Comparison of ENCODE assay signal across 9 cellular contexts in genomic region chr7:27198138-27198841, GRCh38. TPM values are rescaled to one million over a fixed set of nuclear protein-coding genes. Genes with fewer than 3 reads are reported as not detected.
A peak's percentile ranks its signal among the peaks of the same experiment; 100 is the strongest.
DNase-seq lines count a peak whose midpoint lies in the region; ATAC-seq and TF ChIP-seq lines count a peak whose summit lies in the region.
"Had no signal": no experiment of that assay in that cellular context is flagged by ENCODE, and none has a peak within 500 bp of the region (broad histone marks: within the 10 kb centered on the region; RNA-seq: fewer than 3 reads in every experiment).

No MANE protein-coding gene starts in this region.

- DNase-seq in activated CD8-positive, alpha-beta T cell treated with anti-CD3 and anti-CD28 coated beads, Interleukin-2, amount 10 ng/mL, durations not matched to agents 7 days and 5 days = no peak
- DNase-seq in activated CD8-positive, alpha-beta T cell treated with anti-CD3 and anti-CD28 coated beads for 36 hours = no peak
- peak; percentile 19 for DNase-seq in RKO (ENCODE audit: low spot score)
- peak; percentile 60 for DNase-seq in islet precursor cell
- DNase-seq in stimulated activated effector memory CD8-positive, alpha-beta T cell treated with anti-CD3 and anti-CD28 coated beads, Interleukin-12 subunit alpha, Interleukin-12 subunit beta, amount 100 ng/mL, for 72 hours (ENCODE audit: low spot score in 2 of 2) = no peak
- no peak for DNase-seq in cerebellar cortex (ENCODE audit: low spot score)

- H3K4me1 Mint-ChIP-seq in activated CD8-positive, alpha-beta T cell treated with anti-CD3 and anti-CD28 coated beads, Interleukin-2, amount 10 ng/mL, durations not matched to agents 7 days and 5 days (ENCODE audit: low read depth) = peaks cover 30% of the 10 kb centered on the region
- peaks cover 33% of the 10 kb centered on the region for H3K4me1 Mint-ChIP-seq in activated CD8-positive, alpha-beta T cell treated with anti-CD3 and anti-CD28 coated beads for 36 hours (ENCODE audit: low read depth)
- H3K4me1 Mint-ChIP-seq in stimulated activated effector memory CD8-positive, alpha-beta T cell treated with anti-CD3 and anti-CD28 coated beads, Interleukin-12 subunit alpha, Interleukin-12 subunit beta, amount 100 ng/mL, for 72 hours = peaks cover 34% of the 10 kb centered on the region

- peaks cover 80% of the 10 kb centered on the region for H3K27me3 Mint-ChIP-seq in activated CD8-positive, alpha-beta T cell treated with anti-CD3 and anti-CD28 coated beads, Interleukin-2, amount 10 ng/mL, durations not matched to agents 7 days and 5 days (ENCODE audit: low read depth)
- peaks cover 81% of the 10 kb centered on the region for H3K27me3 Mint-ChIP-seq in activated CD8-positive, alpha-beta T cell treated with anti-CD3 and anti-CD28 coated beads for 36 hours

- H3K27ac Mint-ChIP-seq in activated CD8-positive, alpha-beta T cell treated with anti-CD3 and anti-CD28 coated beads, Interleukin-2, amount 10 ng/mL, durations not matched to agents 7 days and 5 days = no peak overlapping the region
- no peak overlapping the region for H3K27ac Mint-ChIP-seq in activated CD8-positive, alpha-beta T cell treated with anti-CD3 and anti-CD28 coated beads for 36 hours
- H3K27ac Mint-ChIP-seq in stimulated activated effector memory CD8-positive, alpha-beta T cell treated with anti-CD3 and anti-CD28 coated beads, Interleukin-12 subunit alpha, Interleukin-12 subunit beta, amount 100 ng/mL, for 72 hours = no peak overlapping the region

- intact Hi-C loops in activated CD8-positive, alpha-beta T cell treated with anti-CD3 and anti-CD28 coated beads for 36 hours (cut with micrococcal nuclease) = loop anchor here (5.0 kb wide), 3 partner anchors 41 to 584 kb away; partner anchors contain the start of gene HOXA7

- no peak for ATAC-seq in activated CD8-positive, alpha-beta T cell treated with anti-CD3 and anti-CD28 coated beads, Interleukin-2, amount 10 ng/mL, durations not matched to agents 7 days and 5 days
- no peak for ATAC-seq in activated CD8-positive, alpha-beta T cell treated with anti-CD3 and anti-CD28 coated beads for 36 hours
- no peak for ATAC-seq in stimulated activated effector memory CD8-positive, alpha-beta T cell treated with anti-CD3 and anti-CD28 coated beads, Interleukin-12 subunit alpha, Interleukin-12 subunit beta, amount 100 ng/mL, for 72 hours
- no peak for ATAC-seq in GM21723 (IDR thresholded peaks at IDR 0.05; ENCODE audit: unreplicated experiment)
- ATAC-seq in GM21619 (IDR thresholded peaks at IDR 0.05; ENCODE audit: unreplicated experiment) = no peak
- ATAC-seq: activated naive CD4-positive, alpha-beta T cell treated with anti-CD3 and anti-CD28 coated beads, Interleukin-2, amount 50 U/mL, for 72 hours had no signal

- H3K36me3 Mint-ChIP-seq in activated CD8-positive, alpha-beta T cell treated with anti-CD3 and anti-CD28 coated beads, Interleukin-2, amount 10 ng/mL, durations not matched to agents 7 days and 5 days (ENCODE audit: low read depth) = no peaks in the 10 kb centered on the region
- H3K36me3 Mint-ChIP-seq in activated CD8-positive, alpha-beta T cell treated with anti-CD3 and anti-CD28 coated beads for 36 hours (ENCODE audit: low read depth) = no peaks in the 10 kb centered on the region
- H3K36me3 Mint-ChIP-seq in stimulated activated effector memory CD8-positive, alpha-beta T cell treated with anti-CD3 and anti-CD28 coated beads, Interleukin-12 subunit alpha, Interleukin-12 subunit beta, amount 100 ng/mL, for 72 hours = no peaks in the 10 kb centered on the region

- POLR2A ChIA-PET in activated CD8-positive, alpha-beta T cell treated with anti-CD3 and anti-CD28 coated beads, Interleukin-2, amount 10 ng/mL, durations not matched to agents 7 days and 5 days (lab: Charles Lee) = interaction anchor here (0.8 kb wide), 1 partner anchor 11 kb away, joined by 3 read pairs; no protein-coding TSS in a partner anchor
- POLR2A ChIA-PET in activated CD8-positive, alpha-beta T cell treated with anti-CD3 and anti-CD28 coated beads for 36 hours (lab: Charles Lee) = interaction anchor here (1.4 kb wide), 1 partner anchor 13 kb away, joined by 5 read pairs; the partner anchor contains the start of gene HOXA11

- H3K9me3 Mint-ChIP-seq in activated CD8-positive, alpha-beta T cell treated with anti-CD3 and anti-CD28 coated beads, Interleukin-2, amount 10 ng/mL, durations not matched to agents 7 days and 5 days (ENCODE audit: insufficient read depth) = no peaks in the 10 kb centered on the region
- H3K9me3 Mint-ChIP-seq in activated CD8-positive, alpha-beta T cell treated with anti-CD3 and anti-CD28 coated beads for 36 hours = no peaks in the 10 kb centered on the region
- H3K9me3 Mint-ChIP-seq in stimulated activated effector memory CD8-positive, alpha-beta T cell treated with anti-CD3 and anti-CD28 coated beads, Interleukin-12 subunit alpha, Interleukin-12 subunit beta, amount 100 ng/mL, for 72 hours = no peaks in the 10 kb centered on the region
- H3K9me3 Mint-ChIP-seq: activated naive CD4-positive, alpha-beta T cell treated with anti-CD3 and anti-CD28 coated beads, Interleukin-2, amount 50 U/mL, for 72 hours had no signal

- H3K4me3 Mint-ChIP-seq in activated CD8-positive, alpha-beta T cell treated with anti-CD3 and anti-CD28 coated beads, Interleukin-2, amount 10 ng/mL, durations not matched to agents 7 days and 5 days = peak overlapping the region; percentile 2
- no peak overlapping the region for H3K4me3 Mint-ChIP-seq in activated CD8-positive, alpha-beta T cell treated with anti-CD3 and anti-CD28 coated beads for 36 hours
- peak overlapping the region; percentile 72 for H3K4me3 Mint-ChIP-seq in stimulated activated effector memory CD8-positive, alpha-beta T cell treated with anti-CD3 and anti-CD28 coated beads, Interleukin-12 subunit alpha, Interleukin-12 subunit beta, amount 100 ng/mL, for 72 hours

- TF ChIP-seq CTCF in activated CD8-positive, alpha-beta T cell treated with anti-CD3 and anti-CD28 coated beads for 36 hours (IDR thresholded peaks at IDR 0.05) = no peak

- CTCF ChIA-PET in activated CD8-positive, alpha-beta T cell treated with anti-CD3 and anti-CD28 coated beads, Interleukin-2, amount 10 ng/mL, durations not matched to agents 7 days and 5 days (lab: Charles Lee) = interaction anchor here (1.0 to 2.0 kb wide), 4 partner anchors 13 to 37 kb away, joined by 3 to 6 read pairs (median 4); partner anchors contain the start of gene HOXA11
- CTCF ChIA-PET in activated CD8-positive, alpha-beta T cell treated with anti-CD3 and anti-CD28 coated beads for 36 hours (lab: Charles Lee) = interaction anchor here (0.9 to 2.8 kb wide), 12 partner anchors 8 to 896 kb away, joined by 3 to 8 read pairs (median 4); partner anchors contain the start of gene EVX1

RNA-seq across cellular contexts. Expression of gene HOXA13, which starts 1.6 kb away (rescaled TPM):
- total RNA-seq in activated CD8-positive, alpha-beta T cell treated with anti-CD3 and anti-CD28 coated beads, Interleukin-2, amount 10 ng/mL, durations not matched to agents 7 days and 5 days = not detected
- not detected for total RNA-seq in activated CD8-positive, alpha-beta T cell treated with anti-CD3 and anti-CD28 coated beads for 36 hours
- total RNA-seq: activated naive CD4-positive, alpha-beta T cell treated with anti-CD3 and anti-CD28 coated beads, Interleukin-2, amount 50 U/mL, for 72 hours had no signal

RNA-seq across cellular contexts. Expression of gene HOXA11, which starts 13.3 kb away (rescaled TPM):
- not detected for total RNA-seq in activated CD8-positive, alpha-beta T cell treated with anti-CD3 and anti-CD28 coated beads, Interleukin-2, amount 10 ng/mL, durations not matched to agents 7 days and 5 days
- total RNA-seq in activated CD8-positive, alpha-beta T cell treated with anti-CD3 and anti-CD28 coated beads for 36 hours = under 1 TPM; 0.13 to 0.18 TPM
- total RNA-seq: activated naive CD4-positive, alpha-beta T cell treated with anti-CD3 and anti-CD28 coated beads, Interleukin-2, amount 50 U/mL, for 72 hours had no signal

RNA-seq across cellular contexts. Expression of gene HOXA10, which starts 24.2 kb away (rescaled TPM):
- total RNA-seq in activated CD8-positive, alpha-beta T cell treated with anti-CD3 and anti-CD28 coated beads, Interleukin-2, amount 10 ng/mL, durations not matched to agents 7 days and 5 days = not detected
- not detected for total RNA-seq in activated CD8-positive, alpha-beta T cell treated with anti-CD3 and anti-CD28 coated beads for 36 hours
- total RNA-seq: activated naive CD4-positive, alpha-beta T cell treated with anti-CD3 and anti-CD28 coated beads, Interleukin-2, amount 50 U/mL, for 72 hours had no signal

RNA-seq across cellular contexts. Expression of gene HOXA9, which starts 33.0 kb away (rescaled TPM):
- not detected for total RNA-seq in activated CD8-positive, alpha-beta T cell treated with anti-CD3 and anti-CD28 coated beads, Interleukin-2, amount 10 ng/mL, durations not matched to agents 7 days and 5 days
- not detected for total RNA-seq in activated CD8-positive, alpha-beta T cell treated with anti-CD3 and anti-CD28 coated beads for 36 hours
- total RNA-seq: activated naive CD4-positive, alpha-beta T cell treated with anti-CD3 and anti-CD28 coated beads, Interleukin-2, amount 50 U/mL, for 72 hours had no signal

RNA-seq across cellular contexts. Expression of gene HOXA7, which starts 41.8 kb away (rescaled TPM):
- not detected for total RNA-seq in activated CD8-positive, alpha-beta T cell treated with anti-CD3 and anti-CD28 coated beads, Interleukin-2, amount 10 ng/mL, durations not matched to agents 7 days and 5 days
- total RNA-seq in activated CD8-positive, alpha-beta T cell treated with anti-CD3 and anti-CD28 coated beads for 36 hours = not detected
- total RNA-seq: activated naive CD4-positive, alpha-beta T cell treated with anti-CD3 and anti-CD28 coated beads, Interleukin-2, amount 50 U/mL, for 72 hours had no signal

Comparison
In these comparisons a context has a peak if more than half of its experiments do, and no peak if none do; other contexts are left out.
1. DNase-seq: peak in RKO (single experiment) and islet precursor cell (single experiment); none in activated CD8-positive, alpha-beta T cell treated with anti-CD3 and anti-CD28 coated beads, Interleukin-2, amount 10 ng/mL, durations not matched to agents 7 days and 5 days (single experiment), activated CD8-positive, alpha-beta T cell treated with anti-CD3 and anti-CD28 coated beads for 36 hours (single experiment), stimulated activated effector memory CD8-positive, alpha-beta T cell treated with anti-CD3 and anti-CD28 coated beads, Interleukin-12 subunit alpha, Interleukin-12 subunit beta, amount 100 ng/mL, for 72 hours (0 of 2) and cerebellar cortex (single experiment).